Comparison of ENCODE assay signal across 8 cellular contexts in the genomic region with DNA sequence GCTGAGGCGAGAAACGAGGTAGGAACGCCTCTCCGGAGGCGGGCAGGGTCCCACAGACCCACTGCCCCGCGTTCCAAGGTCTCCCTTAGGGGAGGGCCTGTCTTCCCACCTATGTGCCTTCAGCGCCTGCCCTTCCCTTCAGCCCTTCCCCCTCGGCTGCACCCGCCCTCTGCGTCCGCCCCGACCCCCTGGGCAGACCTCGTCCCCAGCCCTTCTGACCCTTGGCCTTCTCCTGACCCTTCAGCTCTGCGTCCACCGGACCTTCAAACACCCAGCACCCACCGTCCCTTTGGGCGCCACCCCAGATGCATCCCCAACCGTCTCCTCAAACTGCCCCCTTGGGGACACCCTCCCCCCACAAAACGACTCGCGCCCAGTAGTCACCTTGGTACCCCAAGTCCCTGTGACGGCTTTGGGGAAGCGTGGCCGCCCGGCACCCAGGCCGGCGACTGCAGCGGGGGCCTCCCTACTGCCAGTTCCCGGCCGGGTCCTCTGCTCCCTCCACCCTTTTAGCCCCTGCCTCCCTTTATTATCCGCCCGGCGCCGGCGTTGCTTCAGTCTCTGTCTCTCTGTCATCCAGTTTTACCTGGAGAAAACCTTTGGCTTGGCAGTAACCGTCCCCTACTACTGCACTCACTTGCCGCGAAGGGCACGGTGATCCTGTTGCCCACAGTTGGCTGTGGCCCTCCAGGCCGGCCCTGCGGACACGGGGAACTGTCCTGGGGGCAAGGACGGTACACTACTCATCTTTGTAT. TPM values are rescaled to one million over a fixed set of nuclear protein-coding genes. Genes with fewer than 3 reads are reported as not detected.
DNase-seq lines count a peak whose midpoint lies in the region; ATAC-seq, FAIRE-seq and TF ChIP-seq lines count a peak whose summit lies in the region.

No MANE protein-coding gene starts in this region.

- CTCF ChIA-PET in CD8-positive, alpha-beta T cell (lab: Charles Lee), result interaction anchor here (0.8 to 1.4 kb wide), 2 partner anchors 64 to 115 kb away, joined by 3 read pairs; a partner anchor contains a TSS
- CTCF ChIA-PET in K562 (lab: Yijun Ruan, JAX; ENCODE audit: low intra/inter-chr PET ratio), result interaction anchor here (0.6 kb wide), 1 partner anchor 79 kb away, joined by 5 read pairs; no protein-coding TSS in a partner anchor

- TF ChIP-seq EP300 in K562 (IDR thresholded peaks at IDR 0.05; ENCODE audit: low read length), result no peak

- peak overlapping the region; percentile 35 for H3K27ac Mint-ChIP-seq in CD8-positive, alpha-beta T cell

- no peak for FAIRE-seq in K562 (lab: Jason Lieb, UNC)

- H3K4me3 ChIP-seq in CD8-positive, alpha-beta T cell (ENCODE audit: low read depth, low read length), result peak overlapping the region; percentile 55
- H3K4me3 ChIP-seq in HUES64 (ENCODE audit: low read length), result peak overlapping the region; percentile 89
- H3K4me3 ChIP-seq in K562, result peak overlapping the region; percentile 67
- H3K4me3 ChIP-seq in skeletal muscle tissue (ENCODE audit: low read length in 3 of 3), result peak overlapping the region; percentile 92 to 98 (median 98)

- H3K9me3 ChIP-seq in CD8-positive, alpha-beta T cell (ENCODE audit: low read length), result no peaks in the 10 kb centered on the region
- H3K9me3 ChIP-seq in HUES64 (ENCODE audit: insufficient read depth, low read depth, low read length) (no peaks in the 10 kb centered on the region), K562 (replicated peaks; ENCODE audit: control insufficient read depth, insufficient read depth, low read depth, low read length) (no peaks in the 10 kb centered on the region; the same call in 1 of the 2 replicates), skeletal muscle tissue (ENCODE audit: control insufficient read depth in 3 of 3, low read length in 3 of 3) (no peaks in the 10 kb centered on the region)

- DNase-seq in CD8-positive, alpha-beta T cell, result no peak
- DNase-seq in K562 (ENCODE audit: extremely low read depth in 1 of 4, low spot score in 3 of 4) (peak in 2 of 4 experiments; percentile 14 to 23), iPS-NIHi11 (ENCODE audit: low spot score) (peak; percentile 23), H4 (ENCODE audit: low spot score) (no peak), activated gamma-delta T cell treated with Interleukin-2 at 50 U/mL for 16 hours (no peak)

- peak overlapping the region; percentile 95 for H3K4me2 ChIP-seq in K562 (ENCODE audit: insufficient read depth, low read length)

- no peak overlapping the region for H3K27ac ChIP-seq in CD8-positive, alpha-beta T cell (ENCODE audit: low read depth, low read length)
- H3K27ac ChIP-seq in HUES64 (ENCODE audit: low read depth, low read length), result peak overlapping the region; percentile 10; the same call in 1 of the 2 replicates
- H3K27ac ChIP-seq in K562 (ENCODE audit: extremely low read depth, low read depth, low read length), result peak overlapping the region; percentile 93
- peak overlapping the region; percentile 98 for H3K27ac ChIP-seq in skeletal muscle tissue (ENCODE audit: low read depth, low read length)

- no peaks in the 10 kb centered on the region for H3K36me3 Mint-ChIP-seq in CD8-positive, alpha-beta T cell

- POLR2A ChIA-PET in CD8-positive, alpha-beta T cell (lab: Charles Lee), result no interaction called here
- POLR2A ChIA-PET in K562 (lab: Yijun Ruan, JAX), result interaction anchor here (0.6 to 1.7 kb wide), 4 partner anchors 11 to 433 kb away, joined by 3 to 6 read pairs (median 4); a partner anchor contains a TSS

- TF ChIP-seq POLR2A in K562 (conservative IDR thresholded peaks at IDR 0.05), result no peak

- H2AFZ ChIP-seq in K562 (ENCODE audit: low read depth, low read length), result peak overlapping the region; percentile 93

- in situ Hi-C loops in K562 (cut with MboI), result no loop called here

- intact Hi-C loops in CD8-positive, alpha-beta T cell (cut with DNase I, micrococcal nuclease), result loop anchor here in 1 of 2 experiments (1.0 kb wide), 2 partner anchors 114 to 374 kb away; no protein-coding TSS in a partner anchor
- intact Hi-C loops in K562 (cut with micrococcal nuclease), result no loop called here

- H3K4me3 Mint-ChIP-seq in CD8-positive, alpha-beta T cell, result peak overlapping the region; percentile 81

- no peaks in the 10 kb centered on the region for H3K9me3 Mint-ChIP-seq in CD8-positive, alpha-beta T cell

- WGBS in HUES64, result 2% methylated on average over 44 of the region's 44 CpGs
- WGBS in K562 (ENCODE audit: insufficient coverage, low coverage, missing lambda C conversion rate), result under 1% methylated on average over 23 of the region's 44 CpGs

- no peaks in the 10 kb centered on the region for H3K36me3 ChIP-seq in CD8-positive, alpha-beta T cell (ENCODE audit: insufficient read depth, low read length)
- H3K36me3 ChIP-seq in HUES64 (ENCODE audit: insufficient read depth, low read length), result no peaks in the 10 kb centered on the region
- no peaks in the 10 kb centered on the region for H3K36me3 ChIP-seq in K562 (ENCODE audit: control insufficient read depth, insufficient read depth, low read length)
- peaks cover 0 to 3% (median 0%) of the 10 kb centered on the region in 3 donors for H3K36me3 ChIP-seq in skeletal muscle tissue (ENCODE audit: control insufficient read depth in 3 of 3, insufficient read depth in 3 of 3, low read length in 3 of 3)

- no peaks in the 10 kb centered on the region for H3K27me3 ChIP-seq in CD8-positive, alpha-beta T cell (ENCODE audit: insufficient read depth, low read length)
- H3K27me3 ChIP-seq in HUES64 (ENCODE audit: insufficient read depth, low read length) (no peaks in the 10 kb centered on the region), K562 (ENCODE audit: control insufficient read depth in 2 of 2, insufficient read depth in 2 of 2, low read length in 2 of 2) (no peaks in the 10 kb centered on the region), skeletal muscle tissue (ENCODE audit: control insufficient read depth in 3 of 3, insufficient read depth in 3 of 3, low read length in 3 of 3) (no peaks in the 10 kb centered on the region)

- no TSS peak for BruUV-seq in K562 (replicated peaks; lab: Mats Ljungman, UMichigan)

- peaks cover 15% of the 10 kb centered on the region for H3K27me3 Mint-ChIP-seq in CD8-positive, alpha-beta T cell (ENCODE audit: low read depth)

- TF ChIP-seq RAD21 in K562 (CRISPR knock-in tag; conservative IDR thresholded peaks at IDR 0.05 in 1 of 2, IDR thresholded peaks at IDR 0.05 in 1 of 2), result no peak

- ATAC-seq in CD8-positive, alpha-beta T cell, result no peak
- peak; percentile 20 for ATAC-seq in K562
- no peak for ATAC-seq in HG02571 (IDR thresholded peaks at IDR 0.05; ENCODE audit: unreplicated experiment)

- H3K4me1 Mint-ChIP-seq in CD8-positive, alpha-beta T cell (ENCODE audit: low read depth), result peaks cover 21% of the 10 kb centered on the region

- H3K9me1 ChIP-seq in K562 (ENCODE audit: control insufficient read depth, insufficient read depth, low read length), result no peaks in the 10 kb centered on the region

- H3K9ac ChIP-seq in HUES64 (ENCODE audit: low read depth, low read length) (peak overlapping the region; percentile 91), K562 (ENCODE audit: insufficient read depth in 1 of 2, low read depth in 2 of 2, low read length in 2 of 2) (peak overlapping the region; percentile 88 to 95), skeletal muscle tissue (ENCODE audit: low read depth in 1 of 3, low read length in 3 of 3) (peak overlapping the region; percentile 95 to 99 (median 97))

- TF ChIP-seq CTCF in CD8-positive, alpha-beta T cell (IDR thresholded peaks at IDR 0.05), result no peak
- TF ChIP-seq CTCF in K562 (IDR thresholded peaks at IDR 0.05 in 2 of 3, conservative IDR thresholded peaks at IDR 0.05 in 1 of 3; ENCODE audit: insufficient read depth in 2 of 3, low read depth in 1 of 3, low read length in 3 of 3), result 0 out of 6 replicates have a peak, but pooled peaks of 1 of the 3 experiments have one; percentile 5

- peaks cover 10% of the 10 kb centered on the region for H3K4me1 ChIP-seq in CD8-positive, alpha-beta T cell (ENCODE audit: insufficient read depth, low read length)
- peaks cover 6% of the 10 kb centered on the region; the same call in 1 of the 2 replicates for H3K4me1 ChIP-seq in HUES64 (ENCODE audit: insufficient read depth, low read length)
- peaks cover 11 to 16% of the 10 kb centered on the region in 2 experiments; a peak in 4 of 5 replicates for H3K4me1 ChIP-seq in K562 (replicated peaks in 1 of 2; ENCODE audit: control insufficient read depth in 2 of 2, insufficient read depth in 2 of 2, low read length in 2 of 2)
- H3K4me1 ChIP-seq in skeletal muscle tissue (ENCODE audit: control insufficient read depth in 3 of 3, insufficient read depth in 3 of 3, low read length in 3 of 3), result peaks cover 18 to 28% (median 27%) of the 10 kb centered on the region in 3 donors

- H4K20me1 ChIP-seq in K562 (replicated peaks; ENCODE audit: control insufficient read depth, insufficient read depth, low read length), result no peaks in the 10 kb centered on the region

- peaks cover 52% of the 10 kb centered on the region for H3K79me2 ChIP-seq in K562 (ENCODE audit: control insufficient read depth, insufficient read depth, low read length)

TF ChIP-seq in K562, 482 proteins besides CTCF, POLR2A, EP300 and RAD21 (continues in another document):
- TF ChIP-seq ZNF311 (CRISPR knock-in tag; IDR thresholded peaks at IDR 0.05), result no peak
- no peak for TF ChIP-seq BDP1 (IDR thresholded peaks at IDR 0.05; ENCODE audit: insufficient read depth, insufficient read length)

RNA-seq across cellular contexts. Expression of a gene that starts 0.4 kb away (rescaled TPM):
- under 1 TPM; 0.22 to 0.36 TPM for total RNA-seq in CD8-positive, alpha-beta T cell
- 3.8 TPM for polyA plus RNA-seq in HUES64 (2013, experiment 1 of 2)
- 5.8 TPM for polyA plus RNA-seq in HUES64 (2013, experiment 2 of 2)
- total RNA-seq in K562 (2011; cell fraction: chromatin; rRNA removed; ENCODE audit: low replicate concordance), result 15.5 and 25.7 TPM in 2 replicates
- 12.1 and 12.2 TPM in 2 replicates for total RNA-seq in K562 (2011; cell fraction: nucleolus; rRNA removed)
- 9.6 and 9.7 TPM in 2 replicates for total RNA-seq in K562 (2011; cell fraction: nucleoplasm; rRNA removed)
- total RNA-seq in K562 (2014; rRNA removed), result 6.0 and 7.3 TPM in 2 replicates
- total RNA-seq in K562 (2014; rRNA removed; fragmentation: Illumina TruSeq; extraction: Trizol), result 1.6 and 2.1 TPM in 2 replicates
- total RNA-seq in K562 (2015; rRNA removed; fragmentation: Illumina TruSeq; extraction: Trizol), result 3.1 and 3.3 TPM in 2 replicates
- total RNA-seq in K562 (2021), result 11.9 and 12.8 TPM in 2 replicates
- polyA plus RNA-seq in K562 (2011; rRNA removed), result 3.1 and 5.2 TPM in 2 replicates
- 3.2 and 5.5 TPM in 2 replicates for polyA plus RNA-seq in K562 (2011; cell fraction: cytosol; rRNA removed)
- polyA plus RNA-seq in K562 (2011; cell fraction: nucleus; rRNA removed), result 12.2 and 22.3 TPM in 2 replicates
- 4.4 and 7.4 TPM in 2 replicates for polyA plus RNA-seq in K562 (2012)
- 6.0 and 8.0 TPM in 2 replicates for polyA plus RNA-seq in K562 (2014; fragmentation: Illumina TruSeq; extraction: Trizol)
- under 1 TPM; 0.08 TPM for polyA plus RNA-seq in K562 (2014; fragmentation: Nextera tagmentation; extraction: Ambion mirVana)
- 5.2 and 6.2 TPM in 2 replicates for polyA plus RNA-seq in K562 (2014; rRNA removed)
- 9.3 and 11.5 TPM in 2 replicates for polyA minus RNA-seq in K562 (2011; rRNA and poly(A)+ RNA removed)
- 5.7 and 8.8 TPM in 2 replicates for polyA minus RNA-seq in K562 (2011; cell fraction: cytosol; rRNA and poly(A)+ RNA removed)
- polyA minus RNA-seq in K562 (2011; cell fraction: nucleus; rRNA and poly(A)+ RNA removed), result 5.1 and 5.3 TPM in 2 replicates
- total RNA-seq in skeletal muscle tissue, result 29.2 TPM
- total RNA-seq in H4 (2014; rRNA removed; shearing (Covaris generic)), result 6.2 and 8.7 TPM in 2 replicates
